Comparison of ENCODE assay signal across 8 cellular contexts in the genomic region with DNA sequence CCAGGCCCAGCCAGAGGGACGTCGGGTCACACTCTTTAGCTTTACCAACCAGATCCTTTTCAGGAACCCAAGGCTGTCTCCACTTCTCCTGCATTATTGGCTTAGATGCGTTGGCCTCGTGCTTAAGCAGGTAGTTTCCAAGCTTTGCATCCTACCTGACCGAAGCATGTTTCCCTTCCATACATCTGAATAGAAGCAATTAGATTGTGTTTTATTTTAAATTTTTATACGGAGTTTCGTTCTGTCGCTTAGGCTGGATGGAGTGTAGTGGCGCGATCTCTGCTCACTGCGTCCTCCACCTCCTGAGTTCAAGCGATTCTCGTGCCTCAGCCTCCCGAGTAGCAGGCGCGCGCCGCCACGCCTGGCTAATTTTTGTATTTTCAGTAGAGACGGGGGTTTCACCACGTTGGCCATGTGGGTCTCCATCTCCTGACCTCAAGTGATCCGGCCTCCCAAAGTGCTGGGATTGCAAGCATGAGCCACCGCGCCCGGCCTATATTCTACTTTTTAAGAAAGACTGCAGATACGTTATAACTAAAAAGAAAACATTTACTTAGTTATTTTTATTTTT. TPM values are rescaled to one million over a fixed set of nuclear protein-coding genes. Genes with fewer than 3 reads are reported as not detected.
A peak's percentile ranks its signal among the peaks of the same experiment; 100 is the strongest.
DNase-seq lines count a peak whose midpoint lies in the region; ATAC-seq and TF ChIP-seq lines count a peak whose summit lies in the region.

No MANE protein-coding gene starts in this region.

- WGBS in hepatocyte (ENCODE audit: low lambda C conversion rate, missing lambda C conversion rate): 20% methylated on average over 26 of the region's 26 CpGs

- peaks cover 18% of the 10 kb centered on the region for H3K4me1 Mint-ChIP-seq in activated naive CD4-positive, alpha-beta T cell treated with anti-CD3 and anti-CD28 coated beads, Interleukin-2, amount 10 ng/mL, durations not matched to agents 7 days and 5 days

- H3K36me3 ChIP-seq in hepatocyte (replicated peaks; ENCODE audit: insufficient read depth, low read depth): no peaks in the 10 kb centered on the region
- H3K36me3 ChIP-seq in skeletal muscle tissue (ENCODE audit: control insufficient read depth in 3 of 3, insufficient read depth in 3 of 3, low read length in 3 of 3): peaks cover 0 to 3% (median 0%) of the 10 kb centered on the region in 3 donors

- H3K9me2 ChIP-seq in hepatocyte (replicated peaks; ENCODE audit: insufficient read depth): no peaks in the 10 kb centered on the region

- DNase-seq in NCI-H82 (lab: John Stamatoyannopoulos, UW) (peak; percentile 57), NCI-H82 treated with DMSO at 0.1 percent for 48 hours (lab: John Stamatoyannopoulos, UW; ENCODE audit: unreplicated experiment) (no peak), hepatocyte (ENCODE audit: low spot score) (no peak), NCI-H345 (lab: John Stamatoyannopoulos, UW) (no peak)
- DNase-seq in activated naive CD4-positive, alpha-beta T cell treated with anti-CD3 and anti-CD28 coated beads, Interleukin-2, amount 10 ng/mL, durations not matched to agents 7 days and 5 days: no peak

- H3K4me3 ChIP-seq in hepatocyte (peak overlapping the region; percentile 53), skeletal muscle tissue (ENCODE audit: low read length in 3 of 3) (peak overlapping the region; percentile 88 to 97 (median 88))

- TF ChIP-seq CTCF in hepatocyte (IDR thresholded peaks at IDR 0.05; ENCODE audit: poor library complexity): no peak

- no peaks in the 10 kb centered on the region for H3K27me3 ChIP-seq in hepatocyte
- peaks cover 0 to 2% (median 0%) of the 10 kb centered on the region in 3 donors for H3K27me3 ChIP-seq in skeletal muscle tissue (ENCODE audit: control insufficient read depth in 3 of 3, insufficient read depth in 3 of 3, low read length in 3 of 3)

- H3K4me1 ChIP-seq in hepatocyte (ENCODE audit: insufficient read depth) (peaks cover 4% of the 10 kb centered on the region), skeletal muscle tissue (ENCODE audit: control insufficient read depth in 3 of 3, insufficient read depth in 3 of 3, low read length in 3 of 3) (peaks cover 6 to 8% (median 8%) of the 10 kb centered on the region in 3 donors)

- H3K27ac ChIP-seq in hepatocyte (peak overlapping the region; percentile 78), skeletal muscle tissue (ENCODE audit: low read depth, low read length) (peak overlapping the region; percentile 59)

- H3K27me3 Mint-ChIP-seq in activated naive CD4-positive, alpha-beta T cell treated with anti-CD3 and anti-CD28 coated beads, Interleukin-2, amount 10 ng/mL, durations not matched to agents 7 days and 5 days: peaks cover 15% of the 10 kb centered on the region

- H4K20me1 ChIP-seq in hepatocyte (ENCODE audit: insufficient read depth, poor library complexity, severe bottlenecking): no peaks in the 10 kb centered on the region

- H3K79me2 ChIP-seq in hepatocyte: no peaks in the 10 kb centered on the region

- H3K27ac Mint-ChIP-seq in activated naive CD4-positive, alpha-beta T cell treated with anti-CD3 and anti-CD28 coated beads, Interleukin-2, amount 10 ng/mL, durations not matched to agents 7 days and 5 days: peak overlapping the region; percentile 85

- peak overlapping the region; percentile 93 for H3K4me3 Mint-ChIP-seq in activated naive CD4-positive, alpha-beta T cell treated with anti-CD3 and anti-CD28 coated beads, Interleukin-2, amount 10 ng/mL, durations not matched to agents 7 days and 5 days

- ATAC-seq in HG03432 (IDR thresholded peaks at IDR 0.05; ENCODE audit: unreplicated experiment) (peak; percentile 16), HG03469 (IDR thresholded peaks at IDR 0.05; ENCODE audit: unreplicated experiment) (no peak)

- H3K9me3 ChIP-seq in hepatocyte (ENCODE audit: low read depth) (no peaks in the 10 kb centered on the region), skeletal muscle tissue (ENCODE audit: control insufficient read depth in 3 of 3, low read length in 3 of 3) (no peaks in the 10 kb centered on the region)

- CTCF ChIA-PET in activated naive CD4-positive, alpha-beta T cell treated with anti-CD3 and anti-CD28 coated beads, Interleukin-2, amount 10 ng/mL, durations not matched to agents 7 days and 5 days (lab: Charles Lee): interaction anchor here (0.9 to 1.8 kb wide), 13 partner anchors 10 to 491 kb away, joined by 3 to 10 read pairs (median 3); a partner anchor contains a TSS

- no peaks in the 10 kb centered on the region for H3K36me3 Mint-ChIP-seq in activated naive CD4-positive, alpha-beta T cell treated with anti-CD3 and anti-CD28 coated beads, Interleukin-2, amount 10 ng/mL, durations not matched to agents 7 days and 5 days

- peak overlapping the region; percentile 86 for H3K4me2 ChIP-seq in hepatocyte

- no peaks in the 10 kb centered on the region for H3K9me3 Mint-ChIP-seq in activated naive CD4-positive, alpha-beta T cell treated with anti-CD3 and anti-CD28 coated beads, Interleukin-2, amount 10 ng/mL, durations not matched to agents 7 days and 5 days

- H3K9ac ChIP-seq in skeletal muscle tissue (ENCODE audit: low read depth in 1 of 3, low read length in 3 of 3): peak overlapping the region; percentile 64 to 79 (median 79)

- H2AFZ ChIP-seq in hepatocyte: peak overlapping the region; percentile 82

RNA-seq across cellular contexts. Expression of a gene that starts 0.7 kb away (rescaled TPM):
- total RNA-seq in hepatocyte (16.2 and 16.9 TPM in 2 replicates), skeletal muscle tissue (46.4 TPM)
- polyA plus RNA-seq in hepatocyte: 4.4 and 5.6 TPM in 2 replicates

RNA-seq across cellular contexts. Expression of a gene that starts 17.9 kb away (rescaled TPM):
- total RNA-seq in hepatocyte (75.5 and 78.4 TPM in 2 replicates), skeletal muscle tissue (33.9 TPM)
- 54.5 and 56.4 TPM in 2 replicates for polyA plus RNA-seq in hepatocyte
